In the genomic region with DNA sequence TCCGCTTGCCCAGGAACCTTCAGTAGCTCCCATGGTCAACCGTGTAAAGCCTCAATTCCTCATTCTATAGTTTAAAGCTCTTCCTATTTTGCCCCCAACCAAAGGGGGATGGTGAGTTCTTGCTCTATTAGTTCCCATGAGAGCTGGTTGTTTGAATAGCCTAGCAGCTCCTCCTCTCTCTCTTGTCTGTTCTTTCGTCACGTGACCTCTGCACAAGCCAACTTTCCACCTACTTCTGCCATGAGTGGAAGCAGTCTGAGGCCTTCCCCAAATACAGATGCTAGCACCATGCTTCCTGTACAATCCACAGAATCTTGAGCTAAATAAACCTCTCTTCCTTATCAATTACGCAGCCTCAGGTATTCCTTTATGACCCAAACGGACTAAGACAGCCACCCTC, we compare ENCODE assay signal across 6 cellular contexts.
"Had no signal": no experiment of that assay in that cellular context is flagged by ENCODE, and none has a peak within 500 bp of the region (broad histone marks: within the 10 kb centered on the region; RNA-seq: fewer than 3 reads in every experiment).

No MANE protein-coding gene starts in this region.

- DNase-seq: GOT3, H9, HCEC 1CT, KG1 had no signal

- FAIRE-seq: H54, HTR-8/SVneo had no signal
